Comparison of ENCODE assay signal across 22 cellular contexts in the genomic region with DNA sequence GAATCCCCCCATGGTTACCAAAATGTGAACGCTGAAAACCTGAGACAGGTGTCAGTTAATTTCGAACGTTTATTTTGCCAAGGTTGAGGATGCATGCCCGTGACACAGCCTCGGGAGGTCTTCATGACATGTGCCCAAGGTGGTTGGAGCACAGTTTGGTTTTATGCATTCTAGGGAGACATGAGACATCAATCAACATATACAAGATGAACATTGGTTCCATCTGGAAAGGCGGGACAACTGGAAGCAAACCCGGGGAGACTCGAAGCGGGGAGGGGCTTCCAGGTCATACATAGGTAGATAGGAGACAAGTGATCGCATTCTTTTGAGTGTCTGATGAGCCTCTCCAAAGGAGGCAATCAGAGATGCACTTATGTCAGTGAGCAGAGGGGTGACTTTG. TPM values are rescaled to one million over a fixed set of nuclear protein-coding genes. Genes with fewer than 3 reads are reported as not detected.
DNase-seq lines count a peak whose midpoint lies in the region; TF ChIP-seq lines count a peak whose summit lies in the region.
"Had no signal": no experiment of that assay in that cellular context is flagged by ENCODE, and none has a peak within 500 bp of the region (broad histone marks: within the 10 kb centered on the region; RNA-seq: fewer than 3 reads in every experiment).

No MANE protein-coding gene starts in this region.

- H4K8ac ChIP-seq in neuronal stem cell (ENCODE audit: low read depth, low read length): no peak overlapping the region

- no peak overlapping the region for H3K14ac ChIP-seq in neuronal stem cell (ENCODE audit: low read length)

- intact Hi-C loops in spleen (cut with DNase I; ENCODE audit: low total_unique reads): no loop called here

- H3K27ac ChIP-seq in Peyer's patch (no peak overlapping the region), coronary artery (no peak overlapping the region), spleen (no peak overlapping the region), neuronal stem cell (replicated peaks; ENCODE audit: low read length) (no peak overlapping the region)
- H3K27ac ChIP-seq: BLaER1, GM23248 had no signal

- no peak overlapping the region for H2BK5ac ChIP-seq in neuronal stem cell (ENCODE audit: low read length)

- no peaks in the 10 kb centered on the region for H3K79me1 ChIP-seq in neuronal stem cell (ENCODE audit: low read depth, low read length)

- H2BK12ac ChIP-seq in neuronal stem cell (ENCODE audit: low read length): no peak overlapping the region

- no peak overlapping the region for H3K9ac ChIP-seq in neuronal stem cell (ENCODE audit: low read depth, low read length, poor library complexity)
- H3K9ac ChIP-seq: BLaER1, GM23248 had no signal

- peak; percentile 13 for DNase-seq in activated effector memory CD4-positive, alpha-beta T cell treated with anti-CD3 and anti-CD28 coated beads, Interleukin-2, amount 50 U/mL, for 16 hours
- no peak for DNase-seq in activated effector memory CD4-positive, alpha-beta T cell treated with Interleukin-2 at 50 U/mL for 16 hours
- DNase-seq in Peyer's patch (peak in 2 of 3 donors; percentile 15 to 36), coronary artery (ENCODE audit: low spot score) (peak; percentile 17), spleen (peak; percentile 12), neuronal stem cell (ENCODE audit: low spot score) (no peak), GF-D8 (lab: John Stamatoyannopoulos, UW) (no peak)
- DNase-seq: CD4-positive, CD25-positive, alpha-beta regulatory T cell; GM23248; H9; HFFc6; Kasumi-1; NCI-H1092 treated with DMSO at 0.1 percent for 48 hours; NCI-H1436; NCI-H187; NCI-H2171 treated with DMSO at 0.1 percent for 48 hours; NCI-H345; NCI-H524 treated with DMSO at 0.1 percent for 48 hours; NCI-H774; PC-3; SHP77 had no signal

- H3K4me3 ChIP-seq in Peyer's patch (no peak overlapping the region), coronary artery (no peak overlapping the region), spleen (no peak overlapping the region), neuronal stem cell (ENCODE audit: low read length in 2 of 2) (no peak overlapping the region)
- H3K4me3 ChIP-seq: BLaER1, GM23248 had no signal

- no peak overlapping the region for H3K4me2 ChIP-seq in neuronal stem cell (ENCODE audit: insufficient read depth, low read length, poor library complexity, severe bottlenecking)
- H3K4me2 ChIP-seq: BLaER1 had no signal

- H2BK15ac ChIP-seq in neuronal stem cell (ENCODE audit: low read length): no peak overlapping the region

- no peak overlapping the region for H4K91ac ChIP-seq in neuronal stem cell (ENCODE audit: low read depth, low read length, poor library complexity)

- H3K4me1 ChIP-seq in Peyer's patch (peaks cover 0 to 11% (median 5%) of the 10 kb centered on the region in 4 donors), spleen (peaks cover 14 to 21% (median 18%) of the 10 kb centered on the region in 6 donors), neuronal stem cell (ENCODE audit: control insufficient read depth in 2 of 2, insufficient read depth in 1 of 2, low read depth in 1 of 2, low read length in 2 of 2) (no peaks in the 10 kb centered on the region)

- no peak overlapping the region for H2AK5ac ChIP-seq in neuronal stem cell (ENCODE audit: low read depth, low read length)

- no peak overlapping the region for H2BK120ac ChIP-seq in neuronal stem cell (ENCODE audit: low read depth, low read length)

- WGBS in spleen, 5 donors: 91 to 94% (median 92%) methylated on average over 10 of the region's 10 CpGs
- WGBS in neuronal stem cell (ENCODE audit: extremely low coverage in 2 of 2, insufficient read length in 2 of 2, insufficient replicate concordance in 1 of 2), 2 donors: no CpG with 5 or more reads among the region's 10 CpGs

- no peak overlapping the region for H3K23ac ChIP-seq in neuronal stem cell (ENCODE audit: low read depth, low read length, poor library complexity)

- H3K27me3 ChIP-seq in Peyer's patch (no peaks in the 10 kb centered on the region), spleen (replicated peaks in 1 of 7) (no peaks in the 10 kb centered on the region), neuronal stem cell (ENCODE audit: control insufficient read depth in 3 of 3, insufficient read depth in 3 of 3, low read depth in 1 of 3, low read length in 3 of 3) (no peaks in the 10 kb centered on the region)
- H3K27me3 ChIP-seq: BLaER1 had no signal

- H3K18ac ChIP-seq in neuronal stem cell (ENCODE audit: low read length): no peak overlapping the region

- no peak for TF ChIP-seq POLR2A in Peyer's patch (IDR thresholded peaks at IDR 0.05)
- no peak for TF ChIP-seq POLR2A in spleen (IDR thresholded peaks at IDR 0.05)

- H3K9me3 ChIP-seq in Peyer's patch: no peaks in the 10 kb centered on the region
- peaks cover 0 to 33% (median 20%) of the 10 kb centered on the region in 8 donors for H3K9me3 ChIP-seq in spleen
- peaks cover 0 to 12% of the 10 kb centered on the region in 2 donors for H3K9me3 ChIP-seq in neuronal stem cell (replicated peaks in 1 of 2; ENCODE audit: control insufficient read depth in 2 of 2, insufficient read depth in 1 of 2, low read depth in 1 of 2, low read length in 2 of 2)

- TF ChIP-seq CTCF in Peyer's patch (IDR thresholded peaks at IDR 0.05) (no peak), coronary artery (IDR thresholded peaks at IDR 0.05) (no peak), spleen (IDR thresholded peaks at IDR 0.05 in 8 of 11, conservative IDR thresholded peaks at IDR 0.05 in 3 of 11) (no peak)

- H2AFZ ChIP-seq in neuronal stem cell (ENCODE audit: low read length): no peak overlapping the region
- H2AFZ ChIP-seq: GM23248 had no signal

- H3K4ac ChIP-seq in neuronal stem cell (ENCODE audit: low read length): no peak overlapping the region

- no peaks in the 10 kb centered on the region for H3K36me3 ChIP-seq in Peyer's patch
- H3K36me3 ChIP-seq in spleen: no peaks in the 10 kb centered on the region
- H3K36me3 ChIP-seq in neuronal stem cell (replicated peaks in 1 of 2; ENCODE audit: control insufficient read depth in 2 of 2, insufficient read depth in 2 of 2, low read length in 2 of 2): no peaks in the 10 kb centered on the region
- H3K36me3 ChIP-seq: BLaER1 had no signal

RNA-seq across cellular contexts. Expression of a gene that starts 11.0 kb away (rescaled TPM):
- total RNA-seq in Peyer's patch (100 to 1,000 TPM in 2 of 4 donors, 10 to 100 TPM in 2; 54.8 to 208 (median 102) TPM), spleen (100 to 1,000 TPM; 150 to 295 (median 265) TPM)
- 100 to 1,000 TPM in 1 of 3 donors, 10 to 100 TPM in 2; 42.0 to 138 (median 43.5) TPM for polyA plus RNA-seq in spleen
- polyA plus RNA-seq in neuronal stem cell (2013, experiment 1 of 2): 8.1 TPM
- polyA plus RNA-seq in neuronal stem cell (2013, experiment 2 of 2): 8.7 TPM

RNA-seq across cellular contexts. Expression of a gene that starts 25.8 kb away (rescaled TPM):
- 100 to 1,000 TPM; 135 to 255 (median 145) TPM for total RNA-seq in Peyer's patch
- total RNA-seq in spleen: 10 to 100 TPM; 35.1 to 52.5 (median 50.4) TPM
- polyA plus RNA-seq in spleen: 10 to 100 TPM; 32.7 to 53.5 (median 33.2) TPM
- polyA plus RNA-seq in neuronal stem cell (2013, experiment 1 of 2): 14.8 TPM
- 15.1 TPM for polyA plus RNA-seq in neuronal stem cell (2013, experiment 2 of 2)

Comparison
In these comparisons a context has a peak if more than half of its experiments do, and no peak if none do; other contexts are left out.
1. DNase-seq: peak in activated effector memory CD4-positive, alpha-beta T cell treated with anti-CD3 and anti-CD28 coated beads, Interleukin-2, amount 50 U/mL, for 16 hours (single experiment), Peyer's patch (2 of 3), coronary artery (single experiment) and spleen (single experiment); none in activated effector memory CD4-positive, alpha-beta T cell treated with Interleukin-2 at 50 U/mL for 16 hours (single experiment), neuronal stem cell (single experiment) and GF-D8 (single experiment).